Comparison of ENCODE assay signal across 9 cellular contexts in genomic region chr11:34633990-34634725, GRCh38. TPM values are rescaled to one million over a fixed set of nuclear protein-coding genes. Genes with fewer than 3 reads are reported as not detected.
DNase-seq lines count a peak whose midpoint lies in the region; ATAC-seq lines count a peak whose summit lies in the region.
"Had no signal": no experiment of that assay in that cellular context is flagged by ENCODE, and none has a peak within 500 bp of the region (broad histone marks: within the 10 kb centered on the region; RNA-seq: fewer than 3 reads in every experiment).

No MANE protein-coding gene starts in this region.

- H3K27me3 Mint-ChIP-seq in activated CD4-positive, alpha-beta memory T cell treated with anti-CD3 and anti-CD28 coated beads, Interleukin-2, amount 10 ng/mL, durations not matched to agents 7 days and 5 days, result peaks cover 19% of the 10 kb centered on the region
- H3K27me3 Mint-ChIP-seq in activated CD4-positive, alpha-beta memory T cell treated with anti-CD3 and anti-CD28 coated beads for 36 hours, result peaks cover 5% of the 10 kb centered on the region
- H3K27me3 Mint-ChIP-seq: activated naive CD4-positive, alpha-beta T cell treated with anti-CD3 and anti-CD28 coated beads, Interleukin-2, amount 50 U/mL, for 24 hours had no signal

- CTCF ChIA-PET in activated CD4-positive, alpha-beta memory T cell treated with anti-CD3 and anti-CD28 coated beads, Interleukin-2, amount 10 ng/mL, durations not matched to agents 7 days and 5 days (lab: Charles Lee), result interaction anchor here (2.4 kb wide), 1 partner anchor 16 kb away, joined by 10 read pairs; no protein-coding TSS in a partner anchor
- CTCF ChIA-PET in activated CD4-positive, alpha-beta memory T cell treated with anti-CD3 and anti-CD28 coated beads for 36 hours (lab: Charles Lee), result interaction anchor here (1.4 to 1.5 kb wide), 2 partner anchors 13 to 16 kb away, joined by 3 to 4 read pairs; partner anchors contain the start of gene EHF

- no peaks in the 10 kb centered on the region for H3K9me3 Mint-ChIP-seq in activated CD4-positive, alpha-beta memory T cell treated with anti-CD3 and anti-CD28 coated beads, Interleukin-2, amount 10 ng/mL, durations not matched to agents 7 days and 5 days
- no peaks in the 10 kb centered on the region for H3K9me3 Mint-ChIP-seq in activated CD4-positive, alpha-beta memory T cell treated with anti-CD3 and anti-CD28 coated beads for 36 hours
- H3K9me3 Mint-ChIP-seq: activated naive CD4-positive, alpha-beta T cell treated with anti-CD3 and anti-CD28 coated beads, Interleukin-2, amount 50 U/mL, for 24 hours had no signal

- POLR2A ChIA-PET in activated CD4-positive, alpha-beta memory T cell treated with anti-CD3 and anti-CD28 coated beads, Interleukin-2, amount 10 ng/mL, durations not matched to agents 7 days and 5 days (lab: Charles Lee), result interaction anchor here (1.8 kb wide), 1 partner anchor 16 kb away, joined by 7 read pairs; no protein-coding TSS in a partner anchor
- POLR2A ChIA-PET in activated CD4-positive, alpha-beta memory T cell treated with anti-CD3 and anti-CD28 coated beads for 36 hours (lab: Charles Lee), result no interaction called here

- no peak overlapping the region for H3K4me3 Mint-ChIP-seq in activated CD4-positive, alpha-beta memory T cell treated with anti-CD3 and anti-CD28 coated beads, Interleukin-2, amount 10 ng/mL, durations not matched to agents 7 days and 5 days
- H3K4me3 Mint-ChIP-seq in activated CD4-positive, alpha-beta memory T cell treated with anti-CD3 and anti-CD28 coated beads for 36 hours, result no peak overlapping the region
- H3K4me3 Mint-ChIP-seq: activated naive CD4-positive, alpha-beta T cell treated with anti-CD3 and anti-CD28 coated beads, Interleukin-2, amount 50 U/mL, for 24 hours had no signal

- no peak for DNase-seq in activated CD4-positive, alpha-beta memory T cell treated with anti-CD3 and anti-CD28 coated beads, Interleukin-2, amount 10 ng/mL, durations not matched to agents 7 days and 5 days
- no peak for DNase-seq in activated CD4-positive, alpha-beta memory T cell treated with anti-CD3 and anti-CD28 coated beads for 36 hours
- DNase-seq in NCI-H748 treated with DMSO at 0.1 percent for 48 hours (lab: John Stamatoyannopoulos, UW) (peak; percentile 18), fibroblast of peridontal ligament (ENCODE audit: extremely low read depth) (peak; percentile 78), SHP77 treated with DMSO at 0.1 percent for 48 hours (lab: John Stamatoyannopoulos, UW) (no peak), NCI-H2227 (lab: John Stamatoyannopoulos, UW; ENCODE audit: unreplicated experiment) (no peak), cerebellum (ENCODE audit: low spot score) (no peak)

- intact Hi-C loops in activated CD4-positive, alpha-beta memory T cell treated with anti-CD3 and anti-CD28 coated beads for 36 hours (cut with micrococcal nuclease), result loop anchor here (1.0 kb wide), 1 partner anchor 16 kb away; no protein-coding TSS in a partner anchor

- peaks cover 15% of the 10 kb centered on the region for H3K4me1 Mint-ChIP-seq in activated CD4-positive, alpha-beta memory T cell treated with anti-CD3 and anti-CD28 coated beads, Interleukin-2, amount 10 ng/mL, durations not matched to agents 7 days and 5 days
- H3K4me1 Mint-ChIP-seq in activated CD4-positive, alpha-beta memory T cell treated with anti-CD3 and anti-CD28 coated beads for 36 hours (ENCODE audit: low read depth), result peaks cover 14% of the 10 kb centered on the region

- H3K36me3 Mint-ChIP-seq in activated CD4-positive, alpha-beta memory T cell treated with anti-CD3 and anti-CD28 coated beads, Interleukin-2, amount 10 ng/mL, durations not matched to agents 7 days and 5 days (ENCODE audit: low read depth), result peaks cover 2% of the 10 kb centered on the region
- H3K36me3 Mint-ChIP-seq in activated CD4-positive, alpha-beta memory T cell treated with anti-CD3 and anti-CD28 coated beads for 36 hours, result no peaks in the 10 kb centered on the region
- H3K36me3 Mint-ChIP-seq: activated naive CD4-positive, alpha-beta T cell treated with anti-CD3 and anti-CD28 coated beads, Interleukin-2, amount 50 U/mL, for 24 hours had no signal

- H3K27ac Mint-ChIP-seq in activated CD4-positive, alpha-beta memory T cell treated with anti-CD3 and anti-CD28 coated beads, Interleukin-2, amount 10 ng/mL, durations not matched to agents 7 days and 5 days, result peak overlapping the region; percentile 33
- H3K27ac Mint-ChIP-seq in activated CD4-positive, alpha-beta memory T cell treated with anti-CD3 and anti-CD28 coated beads for 36 hours, result no peak overlapping the region
- H3K27ac Mint-ChIP-seq: activated naive CD4-positive, alpha-beta T cell treated with anti-CD3 and anti-CD28 coated beads, Interleukin-2, amount 50 U/mL, for 24 hours had no signal

- ATAC-seq in HG02973 (IDR thresholded peaks at IDR 0.05; ENCODE audit: unreplicated experiment), result peak; percentile 89

RNA-seq across cellular contexts. Expression of gene EHF, which starts 13.3 kb away (rescaled TPM):
- total RNA-seq in activated CD4-positive, alpha-beta memory T cell treated with anti-CD3 and anti-CD28 coated beads, Interleukin-2, amount 10 ng/mL, durations not matched to agents 7 days and 5 days, result not detected
- total RNA-seq in activated CD4-positive, alpha-beta memory T cell treated with anti-CD3 and anti-CD28 coated beads for 36 hours, result not detected
- total RNA-seq in cerebellum, result 0.45 TPM

Comparison
In these comparisons a context has a peak if more than half of its experiments do, and no peak if none do; other contexts are left out.
1. DNase-seq: peak in NCI-H748 treated with DMSO at 0.1 percent for 48 hours (single experiment) and fibroblast of peridontal ligament (single experiment); none in activated CD4-positive, alpha-beta memory T cell treated with anti-CD3 and anti-CD28 coated beads, Interleukin-2, amount 10 ng/mL, durations not matched to agents 7 days and 5 days (single experiment), activated CD4-positive, alpha-beta memory T cell treated with anti-CD3 and anti-CD28 coated beads for 36 hours (single experiment), SHP77 treated with DMSO at 0.1 percent for 48 hours (single experiment), NCI-H2227 (single experiment) and cerebellum (single experiment).